Comparison of ENCODE assay signal across 17 cellular contexts in genomic region chr11:29634248-29634647, GRCh38.
DNase-seq lines count a peak whose midpoint lies in the region; ATAC-seq and TF ChIP-seq lines count a peak whose summit lies in the region.
"Had no signal": no experiment of that assay in that cellular context is flagged by ENCODE, and none has a peak within 500 bp of the region (broad histone marks: within the 10 kb centered on the region; RNA-seq: fewer than 3 reads in every experiment).

No MANE protein-coding gene starts in this region.

- H2BK15ac ChIP-seq in IMR-90 (ENCODE audit: low read depth, low read length): no peak overlapping the region

- H3K9me3 Mint-ChIP-seq in activated naive CD4-positive, alpha-beta T cell treated with anti-CD3 and anti-CD28 coated beads, Interleukin-2, amount 50 U/mL, for 72 hours: peaks cover 15 to 23% of the 10 kb centered on the region in 2 donors
- peaks cover 0 to 4% (median 0%) of the 10 kb centered on the region in 7 donors for H3K9me3 Mint-ChIP-seq in CD14-positive monocyte

- H4K5ac ChIP-seq in IMR-90 (ENCODE audit: low read depth, low read length): no peak overlapping the region

- no peak overlapping the region for H3K18ac ChIP-seq in IMR-90 (ENCODE audit: low read depth, low read length)

- peak; percentile 21 for TF ChIP-seq RAD21 in IMR-90 (IDR thresholded peaks at IDR 0.05; ENCODE audit: low read length)

- H2AFZ ChIP-seq in IMR-90 (replicated peaks; ENCODE audit: low read length, poor library complexity): no peak overlapping the region

- H3K36me3 ChIP-seq in IMR-90 (ENCODE audit: control insufficient read depth, insufficient read depth, low read length) (no peaks in the 10 kb centered on the region), Peyer's patch (no peaks in the 10 kb centered on the region)
- H3K36me3 ChIP-seq: gastrocnemius medialis, sigmoid colon had no signal

- no peak overlapping the region for H2AK9ac ChIP-seq in IMR-90 (replicated peaks; ENCODE audit: low read depth, low read length, poor library complexity)

- no peaks in the 10 kb centered on the region for H3K27me3 ChIP-seq in IMR-90 (ENCODE audit: control insufficient read depth, insufficient read depth, low read length)
- no peaks in the 10 kb centered on the region for H3K27me3 ChIP-seq in Peyer's patch
- H3K27me3 ChIP-seq: gastrocnemius medialis, sigmoid colon had no signal

- H3K79me1 ChIP-seq in IMR-90 (ENCODE audit: low read depth in 1 of 2, low read length in 2 of 2): no peaks in the 10 kb centered on the region

- H3K14ac ChIP-seq in IMR-90 (replicated peaks; ENCODE audit: low read depth, low read length): no peak overlapping the region

- no peaks in the 10 kb centered on the region for H3K9me3 ChIP-seq in IMR-90 (ENCODE audit: control insufficient read depth, insufficient read depth, low read length)
- H3K9me3 ChIP-seq in Peyer's patch: peaks cover 0 to 5% (median 0%) of the 10 kb centered on the region in 4 donors
- H3K9me3 ChIP-seq: gastrocnemius medialis, sigmoid colon had no signal

- H2BK5ac ChIP-seq in IMR-90 (ENCODE audit: low read depth, low read length, poor library complexity, severe bottlenecking): no peak overlapping the region

- TF ChIP-seq CTCF in IMR-90 (conservative IDR thresholded peaks at IDR 0.05; ENCODE audit: low read depth, low read length) (peak; percentile 28; the same call in 1 of the 2 replicates), astrocyte of the spinal cord (IDR thresholded peaks at IDR 0.05; ENCODE audit: low read depth, low read length) (peak; percentile 34), Peyer's patch (IDR thresholded peaks at IDR 0.05) (no peak), CD14-positive monocyte (IDR thresholded peaks at IDR 0.05) (no peak)

- ATAC-seq in IMR-90 (ENCODE audit: low read depth) (peak; percentile 27; the same call in 1 of the 2 replicates), GM21447 (IDR thresholded peaks at IDR 0.05; ENCODE audit: unreplicated experiment) (no peak)
- no peak for ATAC-seq in activated naive CD4-positive, alpha-beta T cell treated with anti-CD3 and anti-CD28 coated beads, Interleukin-2, amount 50 U/mL, for 72 hours
- ATAC-seq: activated CD8-positive, alpha-beta memory T cell treated with anti-CD3 and anti-CD28 coated beads, Interleukin-2, amount 10 ng/mL, durations not matched to agents 7 days and 5 days; gastrocnemius medialis had no signal

- H3K4me1 ChIP-seq in IMR-90 (ENCODE audit: control insufficient read depth, insufficient read depth, low read length) (no peaks in the 10 kb centered on the region), Peyer's patch (no peaks in the 10 kb centered on the region)
- H3K4me1 ChIP-seq: gastrocnemius medialis, sigmoid colon had no signal

- H3K56ac ChIP-seq in IMR-90 (ENCODE audit: extremely low read depth, insufficient read depth, low read length): no peak overlapping the region

- no peak overlapping the region for H3K9ac ChIP-seq in IMR-90 (ENCODE audit: low read depth, low read length)

- no peak overlapping the region for H3K4ac ChIP-seq in IMR-90 (ENCODE audit: low read depth, low read length)

- H2AK5ac ChIP-seq in IMR-90 (ENCODE audit: low read depth, low read length): no peak overlapping the region

- H3K27ac Mint-ChIP-seq in activated naive CD4-positive, alpha-beta T cell treated with anti-CD3 and anti-CD28 coated beads, Interleukin-2, amount 50 U/mL, for 72 hours: no peak overlapping the region
- H3K27ac Mint-ChIP-seq in CD14-positive monocyte: no peak overlapping the region
- H3K27ac Mint-ChIP-seq: activated CD8-positive, alpha-beta memory T cell treated with anti-CD3 and anti-CD28 coated beads, Interleukin-2, amount 10 ng/mL, durations not matched to agents 7 days and 5 days had no signal

- H2BK120ac ChIP-seq in IMR-90 (ENCODE audit: low read depth, low read length): no peak overlapping the region

- no peak overlapping the region for H4K91ac ChIP-seq in IMR-90 (ENCODE audit: insufficient read depth, low read depth, low read length)

- no peak overlapping the region for H2BK20ac ChIP-seq in IMR-90 (ENCODE audit: low read depth, low read length)

- CTCF ChIA-PET in IMR-90 (lab: Yijun Ruan, JAX): no interaction called here

- no peak overlapping the region for H3K27ac ChIP-seq in IMR-90 (ENCODE audit: insufficient read depth, low read length)
- H3K27ac ChIP-seq in Peyer's patch: no peak overlapping the region
- H3K27ac ChIP-seq: coronary artery, gastrocnemius medialis, HL-60, sigmoid colon had no signal

- H3K36me3 Mint-ChIP-seq in activated naive CD4-positive, alpha-beta T cell treated with anti-CD3 and anti-CD28 coated beads, Interleukin-2, amount 50 U/mL, for 72 hours: no peaks in the 10 kb centered on the region
- H3K36me3 Mint-ChIP-seq in CD14-positive monocyte: no peaks in the 10 kb centered on the region
- H3K36me3 Mint-ChIP-seq: activated CD8-positive, alpha-beta memory T cell treated with anti-CD3 and anti-CD28 coated beads, Interleukin-2, amount 10 ng/mL, durations not matched to agents 7 days and 5 days had no signal

- no peaks in the 10 kb centered on the region for H3K4me1 Mint-ChIP-seq in CD14-positive monocyte
- H3K4me1 Mint-ChIP-seq: activated CD8-positive, alpha-beta memory T cell treated with anti-CD3 and anti-CD28 coated beads, Interleukin-2, amount 10 ng/mL, durations not matched to agents 7 days and 5 days had no signal

- no peak overlapping the region for H3K23ac ChIP-seq in IMR-90 (ENCODE audit: low read depth, low read length)

- no peaks in the 10 kb centered on the region for H3K9me1 ChIP-seq in IMR-90 (ENCODE audit: insufficient read depth, low read length)

- in situ Hi-C loops in IMR-90 (cut with MboI; ENCODE audit: low sequenced_read_pairs) (no loop called here), astrocyte of the spinal cord (cut with HindIII; ENCODE audit: low sequenced_read_pairs) (no loop called here)

- TF ChIP-seq POLR2A in IMR-90 (IDR thresholded peaks at IDR 0.05; ENCODE audit: low read depth, low read length) (no peak), Peyer's patch (IDR thresholded peaks at IDR 0.05) (no peak)

- H4K20me1 ChIP-seq in IMR-90 (ENCODE audit: insufficient read depth, low read length): no peaks in the 10 kb centered on the region

- dilution Hi-C loops in IMR-90 (cut with HindIII; ENCODE audit: low sequenced_read_pairs, unreplicated experiment): no loop called here

- BruUV-seq in IMR-90 (replicated peaks; lab: Mats Ljungman, UMichigan): no TSS peak

- intact Hi-C loops in IMR-90 (cut with micrococcal nuclease): loop anchor here (1.0 kb wide), 1 partner anchor 186 kb away; no protein-coding TSS in a partner anchor
- intact Hi-C loops in CD14-positive monocyte (cut with micrococcal nuclease): no loop called here

- POLR2A ChIA-PET in IMR-90 (lab: Charles Lee; ENCODE audit: unreplicated experiment): no interaction called here

- no peak overlapping the region for H3K4me3 Mint-ChIP-seq in CD14-positive monocyte
- H3K4me3 Mint-ChIP-seq: activated CD8-positive, alpha-beta memory T cell treated with anti-CD3 and anti-CD28 coated beads, Interleukin-2, amount 10 ng/mL, durations not matched to agents 7 days and 5 days had no signal

- no peaks in the 10 kb centered on the region for H3K27me3 Mint-ChIP-seq in CD14-positive monocyte (ENCODE audit: low read depth in 3 of 3)
- H3K27me3 Mint-ChIP-seq: activated CD8-positive, alpha-beta memory T cell treated with anti-CD3 and anti-CD28 coated beads, Interleukin-2, amount 10 ng/mL, durations not matched to agents 7 days and 5 days had no signal

- DNase-seq in AG08395 (ENCODE audit: low spot score) (peak; percentile 32), IMR-90 (no peak), astrocyte of the spinal cord (ENCODE audit: low read depth, low spot score) (no peak), iPS-NIHi7 (ENCODE audit: extremely low spot score) (peak; percentile 12), Peyer's patch (no peak), CD14-positive monocyte (ENCODE audit: low spot score) (no peak)
- no peak for DNase-seq in activated naive CD4-positive, alpha-beta T cell treated with anti-CD3 and anti-CD28 coated beads, Interleukin-2, amount 50 U/mL, for 72 hours (ENCODE audit: low spot score in 2 of 2)
- DNase-seq: activated CD8-positive, alpha-beta memory T cell treated with anti-CD3 and anti-CD28 coated beads, Interleukin-2, amount 10 ng/mL, durations not matched to agents 7 days and 5 days; activated naive CD4-positive, alpha-beta T cell treated with anti-CD3 and anti-CD28 coated beads, Interleukin-2, amount 50 U/mL, for 16 hours; gastrocnemius medialis; GOT3; kidney; sigmoid colon; stimulated activated naive CD4-positive, alpha-beta T cell treated with Interleukin-2 at 50 U/mL for 16 hours had no signal

- no peak overlapping the region for H3K4me2 ChIP-seq in IMR-90 (ENCODE audit: low read depth, low read length)

- no peak overlapping the region for H3K4me3 ChIP-seq in IMR-90 (ENCODE audit: insufficient read depth, low read depth, low read length)
- H3K4me3 ChIP-seq in astrocyte of the spinal cord (ENCODE audit: low read depth, low read length): no peak overlapping the region
- no peak overlapping the region for H3K4me3 ChIP-seq in Peyer's patch
- H3K4me3 ChIP-seq: coronary artery, gastrocnemius medialis, sigmoid colon had no signal

- no peak overlapping the region for H4K8ac ChIP-seq in IMR-90 (ENCODE audit: low read depth in 2 of 2, low read length in 2 of 2)

TF ChIP-seq in IMR-90, 13 proteins besides CTCF, POLR2A, EP300 and RAD21 (continues in another document):
- no peak for TF ChIP-seq MXI1 (IDR thresholded peaks at IDR 0.05; ENCODE audit: borderline replicate concordance, low read depth, low read length)
- no peak for TF ChIP-seq USF2 (IDR thresholded peaks at IDR 0.05; ENCODE audit: low read depth, low read length)
- no peak for TF ChIP-seq BHLHE40 (IDR thresholded peaks at IDR 0.05; ENCODE audit: low read depth, low read length)
- TF ChIP-seq MAFK (IDR thresholded peaks at IDR 0.05; ENCODE audit: low read depth, low read length): no peak
- no peak for TF ChIP-seq MAZ (IDR thresholded peaks at IDR 0.05; ENCODE audit: borderline replicate concordance, low read depth, low read length)
- no peak for TF ChIP-seq ELK1 (IDR thresholded peaks at IDR 0.05; ENCODE audit: borderline replicate concordance, low read depth, low read length)

Comparison
In these comparisons a context has a peak if more than half of its experiments do, and no peak if none do; other contexts are left out.
1. DNase-seq: peak in AG08395 (single experiment) and iPS-NIHi7 (single experiment); none in IMR-90 (single experiment), astrocyte of the spinal cord (single experiment), activated naive CD4-positive, alpha-beta T cell treated with anti-CD3 and anti-CD28 coated beads, Interleukin-2, amount 50 U/mL, for 72 hours (0 of 2), Peyer's patch (0 of 3) and CD14-positive monocyte (single experiment).
2. CTCF ChIP-seq: peak in IMR-90 (single experiment) and astrocyte of the spinal cord (single experiment); none in Peyer's patch (0 of 6) and CD14-positive monocyte (single experiment).